Comparison of ENCODE assay signal across 14 cellular contexts in the genomic region with DNA sequence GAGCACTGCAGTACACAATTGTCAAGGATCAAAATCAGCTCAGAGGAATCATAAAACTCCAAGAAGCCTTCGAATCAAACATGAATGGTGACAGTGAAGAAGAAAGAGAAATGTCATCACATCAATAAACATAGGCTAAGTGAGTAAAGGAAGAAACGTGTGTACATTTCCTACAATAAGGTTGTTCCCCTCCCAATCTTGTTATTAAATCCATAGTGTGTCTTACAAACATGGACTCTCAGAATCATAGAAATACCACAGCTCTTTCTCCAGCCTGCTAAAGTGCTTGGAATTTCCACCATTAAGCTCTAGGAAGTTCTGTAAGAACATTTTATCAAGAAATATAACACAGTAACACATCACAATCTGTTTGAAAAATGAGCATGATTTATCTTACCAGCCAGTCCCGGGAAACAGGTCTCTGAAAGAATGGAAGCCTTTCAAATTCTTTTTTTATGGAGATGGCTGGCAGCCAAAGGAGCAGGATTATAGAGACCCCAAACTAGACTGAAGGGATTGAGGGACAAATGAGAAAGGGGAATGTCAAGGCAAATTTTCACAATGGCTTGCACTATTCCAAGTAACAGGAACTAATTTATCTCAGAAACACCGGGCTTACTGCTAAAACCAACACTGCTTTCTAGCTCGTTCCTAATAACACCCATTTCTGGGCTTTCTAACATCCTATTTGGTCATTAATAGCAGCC. TPM values are rescaled to one million over a fixed set of nuclear protein-coding genes. Genes with fewer than 3 reads are reported as not detected.
DNase-seq lines count a peak whose midpoint lies in the region; TF ChIP-seq lines count a peak whose summit lies in the region.
"Had no signal": no experiment of that assay in that cellular context is flagged by ENCODE, and none has a peak within 500 bp of the region (broad histone marks: within the 10 kb centered on the region; RNA-seq: fewer than 3 reads in every experiment).

No MANE protein-coding gene starts in this region.

- H3K4me2 ChIP-seq in Loucy (ENCODE audit: low read depth, low read length, poor library complexity, severe bottlenecking) = peak overlapping the region; percentile 29
- no peak overlapping the region for H3K4me2 ChIP-seq in neural progenitor cell
- no peak overlapping the region for H3K4me2 ChIP-seq in MM.1S (ENCODE audit: low read depth, low read length)

- peaks cover 19% of the 10 kb centered on the region for H3K79me2 ChIP-seq in Loucy (ENCODE audit: insufficient read depth, low read length)
- no peaks in the 10 kb centered on the region for H3K79me2 ChIP-seq in neural progenitor cell (ENCODE audit: low read depth)
- peaks cover 76% of the 10 kb centered on the region for H3K79me2 ChIP-seq in MM.1S (ENCODE audit: low read length)

- H3K9me3 ChIP-seq in CD8-positive, alpha-beta memory T cell (ENCODE audit: low read length) = no peaks in the 10 kb centered on the region
- H3K9me3 ChIP-seq in Loucy (ENCODE audit: insufficient read depth, low read depth, low read length) (no peaks in the 10 kb centered on the region), neural progenitor cell (ENCODE audit: low read depth) (no peaks in the 10 kb centered on the region), MM.1S (replicated peaks; ENCODE audit: insufficient read depth, low read length) (no peaks in the 10 kb centered on the region)

- peak overlapping the region in 2 of 8 donors; percentile 17 to 41 for H3K27ac Mint-ChIP-seq in CD8-positive, alpha-beta memory T cell
- H3K27ac Mint-ChIP-seq in chondrocyte (ENCODE audit: unreplicated experiment) (peak overlapping the region; percentile 68), neural progenitor cell (peak overlapping the region; percentile 40), immature natural killer cell (peak overlapping the region in 2 of 6 donors; percentile 8 to 53)

- peak overlapping the region; percentile 77 for H3K27ac ChIP-seq in CD8-positive, alpha-beta memory T cell (ENCODE audit: low read depth, low read length)
- H3K27ac ChIP-seq in neural progenitor cell = no peak overlapping the region
- no peak overlapping the region for H3K27ac ChIP-seq in MM.1S (ENCODE audit: low read length)
- H3K27ac ChIP-seq: HL-60 had no signal

- peaks cover 10 to 19% (median 11%) of the 10 kb centered on the region in 3 donors for H3K36me3 Mint-ChIP-seq in CD8-positive, alpha-beta memory T cell
- H3K36me3 Mint-ChIP-seq in chondrocyte (ENCODE audit: low read depth) = no peaks in the 10 kb centered on the region
- no peaks in the 10 kb centered on the region for H3K36me3 Mint-ChIP-seq in neural progenitor cell
- H3K36me3 Mint-ChIP-seq in immature natural killer cell = peaks cover 2 to 13% (median 11%) of the 10 kb centered on the region in 3 donors

- H3F3A ChIP-seq in Loucy (ENCODE audit: low read depth) (no peaks in the 10 kb centered on the region), neural progenitor cell (ENCODE audit: low read depth) (peaks cover 18% of the 10 kb centered on the region), MM.1S (ENCODE audit: insufficient read depth, low read length) (peaks cover 2% of the 10 kb centered on the region)

- no peaks in the 10 kb centered on the region for H3K9me2 ChIP-seq in Loucy (replicated peaks; ENCODE audit: low read depth, low read length)
- H3K9me2 ChIP-seq in MM.1S (replicated peaks; ENCODE audit: insufficient read depth, low read length) = no peaks in the 10 kb centered on the region

- peaks cover 0 to 2% of the 10 kb centered on the region in 2 donors for H3K27me3 Mint-ChIP-seq in CD8-positive, alpha-beta memory T cell
- H3K27me3 Mint-ChIP-seq in chondrocyte (ENCODE audit: low read depth) (no peaks in the 10 kb centered on the region), neural progenitor cell (ENCODE audit: insufficient read depth, low read depth) (no peaks in the 10 kb centered on the region), immature natural killer cell (ENCODE audit: low read depth in 3 of 3) (peaks cover 8 to 18% (median 10%) of the 10 kb centered on the region in 3 donors)

- peak overlapping the region in 1 of 7 donors; percentile 35 for H3K4me3 Mint-ChIP-seq in CD8-positive, alpha-beta memory T cell
- H3K4me3 Mint-ChIP-seq in chondrocyte (ENCODE audit: unreplicated experiment) (no peak overlapping the region), neural progenitor cell (no peak overlapping the region), immature natural killer cell (no peak overlapping the region)

- peaks cover 10 to 27% (median 26%) of the 10 kb centered on the region in 3 donors for H3K4me1 Mint-ChIP-seq in CD8-positive, alpha-beta memory T cell
- H3K4me1 Mint-ChIP-seq in chondrocyte (ENCODE audit: low read depth) (peaks cover 18% of the 10 kb centered on the region), neural progenitor cell (peaks cover 37% of the 10 kb centered on the region), immature natural killer cell (peaks cover 8% of the 10 kb centered on the region in 2 donors)

- H3K36me3 ChIP-seq in CD8-positive, alpha-beta memory T cell (ENCODE audit: insufficient read depth, low read length) = no peaks in the 10 kb centered on the region
- H3K36me3 ChIP-seq in Loucy (ENCODE audit: insufficient read depth, low read length) = no peaks in the 10 kb centered on the region
- no peaks in the 10 kb centered on the region for H3K36me3 ChIP-seq in neural progenitor cell
- peaks cover 3% of the 10 kb centered on the region; the same call in 1 of the 2 replicates for H3K36me3 ChIP-seq in MM.1S (replicated peaks; ENCODE audit: insufficient read depth, low read length)

- H3K4me1 ChIP-seq in CD8-positive, alpha-beta memory T cell (ENCODE audit: insufficient read depth, low read length) = peaks cover 13% of the 10 kb centered on the region
- peaks cover 62% of the 10 kb centered on the region for H3K4me1 ChIP-seq in Loucy (ENCODE audit: insufficient read depth, low read length, poor library complexity, severe bottlenecking)
- peaks cover 19% of the 10 kb centered on the region for H3K4me1 ChIP-seq in neural progenitor cell
- peaks cover 11% of the 10 kb centered on the region for H3K4me1 ChIP-seq in MM.1S (ENCODE audit: low read length)

- H3K9ac ChIP-seq in Loucy (ENCODE audit: low read depth, low read length, poor library complexity, severe bottlenecking) (no peak overlapping the region), neural progenitor cell (no peak overlapping the region), MM.1S (ENCODE audit: low read length) (no peak overlapping the region)

- no peak for DNase-seq in CD8-positive, alpha-beta memory T cell
- DNase-seq in chondrocyte (ENCODE audit: low spot score) (no peak), neural progenitor cell (ENCODE audit: low spot score) (no peak), immature natural killer cell (no peak), foreskin fibroblast (no peak), MM.1S (no peak)
- DNase-seq: activated CD4-positive, CD25-positive, alpha-beta regulatory T cell treated with anti-CD3 and anti-CD28 coated beads, Interleukin-2, amount 50 U/mL, for 72 hours; activated effector memory CD4-positive, alpha-beta T cell treated with anti-CD3 and anti-CD28 coated beads, Interleukin-2, amount 50 U/mL, for 16 hours; DMS79 treated with DMSO at 0.1 percent for 48 hours; NCI-H1092 treated with DMSO at 0.1 percent for 48 hours; NCI-H526 treated with DMSO at 0.1 percent for 48 hours; stimulated activated naive CD4-positive, alpha-beta T cell had no signal

- TF ChIP-seq CTCF in Loucy (conservative IDR thresholded peaks at IDR 0.05; ENCODE audit: low read length) (no peak), chondrocyte (IDR thresholded peaks at IDR 0.05) (no peak), neural progenitor cell (IDR thresholded peaks at IDR 0.05) (no peak), foreskin fibroblast (IDR thresholded peaks at IDR 0.05; ENCODE audit: low read depth, low read length) (no peak), MM.1S (IDR thresholded peaks at IDR 0.05; ENCODE audit: low read length) (no peak)

- no peaks in the 10 kb centered on the region for H4K20me1 ChIP-seq in Loucy (ENCODE audit: insufficient read depth, low read length, poor library complexity, severe bottlenecking)
- no peaks in the 10 kb centered on the region for H4K20me1 ChIP-seq in neural progenitor cell (ENCODE audit: low read depth)
- H4K20me1 ChIP-seq in MM.1S (ENCODE audit: insufficient read depth, low read length) = no peaks in the 10 kb centered on the region

- CTCF ChIA-PET in CD8-positive, alpha-beta memory T cell (lab: Charles Lee) = interaction anchor here (0.6 to 6.4 kb wide), 7 partner anchors 63 to 154 kb away, joined by 3 to 64 read pairs (median 3); no protein-coding TSS in a partner anchor

- no peaks in the 10 kb centered on the region for H3K9me3 Mint-ChIP-seq in CD8-positive, alpha-beta memory T cell
- H3K9me3 Mint-ChIP-seq in chondrocyte (ENCODE audit: low read depth) = no peaks in the 10 kb centered on the region
- H3K9me3 Mint-ChIP-seq in neural progenitor cell = peaks cover 2% of the 10 kb centered on the region
- H3K9me3 Mint-ChIP-seq in immature natural killer cell = peaks cover 0 to 2% (median 0%) of the 10 kb centered on the region in 6 donors

- no peak overlapping the region for H3K4me3 ChIP-seq in CD8-positive, alpha-beta memory T cell (ENCODE audit: low read length)
- no peak overlapping the region for H3K4me3 ChIP-seq in Loucy (ENCODE audit: low read length, poor library complexity, severe bottlenecking)
- no peak overlapping the region for H3K4me3 ChIP-seq in neural progenitor cell
- no peak overlapping the region for H3K4me3 ChIP-seq in foreskin fibroblast (ENCODE audit: low read depth in 1 of 2, low read length in 2 of 2)
- no peak overlapping the region for H3K4me3 ChIP-seq in MM.1S (ENCODE audit: low read length)

- H2AFZ ChIP-seq in Loucy (ENCODE audit: low read length) = 0 out of 2 replicates have a peak overlapping the region, but pooled peaks have one; percentile 23
- H2AFZ ChIP-seq in neural progenitor cell (replicated peaks) = no peak overlapping the region
- no peak overlapping the region for H2AFZ ChIP-seq in MM.1S (ENCODE audit: low read length)

- POLR2A ChIA-PET in CD8-positive, alpha-beta memory T cell (lab: Charles Lee) = no interaction called here

- H3K27me3 ChIP-seq in CD8-positive, alpha-beta memory T cell (ENCODE audit: insufficient read depth, low read length, poor library complexity, severe bottlenecking) = no peaks in the 10 kb centered on the region
- H3K27me3 ChIP-seq in Loucy (ENCODE audit: insufficient read depth, low read length, poor library complexity, severe bottlenecking) (no peaks in the 10 kb centered on the region), neural progenitor cell (no peaks in the 10 kb centered on the region), MM.1S (replicated peaks; ENCODE audit: insufficient read depth, low read length) (no peaks in the 10 kb centered on the region)

RNA-seq across cellular contexts. Expression of gene TNFAIP3, which starts 4.5 kb away (rescaled TPM):
- 100 to 1,000 TPM; 267 to 298 TPM for total RNA-seq in CD8-positive, alpha-beta memory T cell
- 127 TPM for polyA plus RNA-seq in CD8-positive, alpha-beta memory T cell
- total RNA-seq in chondrocyte = 6.4 to 11.0 TPM (median 7.2 TPM) in 3 replicates
- total RNA-seq in neural progenitor cell (ENCODE audit: low replicate concordance) = 1.8 and 5.3 TPM in 2 replicates
- polyA plus RNA-seq in immature natural killer cell = 100 to 1,000 TPM in 2 of 3 donors, 10 to 100 TPM in 1; 55.8 to 118 (median 117) TPM

Comparison
In these comparisons a context has a peak if more than half of its experiments do, and no peak if none do; other contexts are left out.
1. RNA of gene TNFAIP3, which starts 4.5 kb away (total RNA-seq): 267 to 298 TPM in CD8-positive, alpha-beta memory T cell; 6.4 to 11.0 TPM in chondrocyte and 1.8 to 5.3 TPM in neural progenitor cell; every median in the first group is over 10 times any median in the second.